Comparison of ENCODE assay signal across 17 cellular contexts in the genomic region with DNA sequence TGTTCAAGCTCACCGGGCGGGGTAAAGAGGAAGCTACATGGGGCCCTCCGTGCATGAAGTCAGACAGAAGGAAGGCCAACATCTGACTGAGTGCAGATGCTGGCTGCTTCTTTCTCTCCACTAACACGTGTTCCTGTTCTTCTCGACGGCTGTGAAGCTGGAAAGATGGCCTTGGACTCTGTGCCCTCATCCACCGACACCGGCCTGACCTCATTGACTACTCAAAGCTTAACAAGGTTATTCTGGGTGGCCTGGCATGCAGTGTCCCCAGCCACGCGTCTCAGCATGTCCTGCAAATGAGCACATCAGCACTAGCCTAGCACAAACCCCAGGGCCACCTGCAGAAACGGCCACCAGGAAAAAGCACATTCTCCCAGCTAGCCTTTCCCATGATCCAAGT. TPM values are rescaled to one million over a fixed set of nuclear protein-coding genes. Genes with fewer than 3 reads are reported as not detected.
"Had no signal": no experiment of that assay in that cellular context is flagged by ENCODE, and none has a peak within 500 bp of the region (broad histone marks: within the 10 kb centered on the region; RNA-seq: fewer than 3 reads in every experiment).

No MANE protein-coding gene starts in this region.

- H3K9me3 ChIP-seq: gastroesophageal sphincter, left lung, thoracic aorta had no signal

- H3K79me2 ChIP-seq: hepatocyte had no signal

- ATAC-seq: activated T-helper 17 cell treated with anti-CD3 and anti-CD28 coated beads, Interleukin-2, amount 50 U/mL, for 72 hours; effector memory CD8-positive, alpha-beta T cell; gastroesophageal sphincter; left lung; natural killer cell; stimulated activated naive CD8-positive, alpha-beta T cell treated with anti-CD3 and anti-CD28 coated beads, Interleukin-15, amount 100 ng/mL, for 72 hours; T-cell had no signal

- DNase-seq: activated CD4-positive, alpha-beta T cell treated with anti-CD3 and anti-CD28 coated beads for 1 hour; activated CD4-positive, alpha-beta T cell treated with anti-CD3 and anti-CD28 coated beads, Interleukin-2, amount 50 U/mL, for 4 hours; activated naive CD4-positive, alpha-beta T cell treated with Interleukin-2 at 50 U/mL for 16 hours; aorta; effector memory CD8-positive, alpha-beta T cell; left lung; natural killer cell; stimulated activated naive CD8-positive, alpha-beta T cell treated with anti-CD3 and anti-CD28 coated beads, Interleukin-15, amount 100 ng/mL, for 72 hours; T-cell; T1000 had no signal

- H2AFZ ChIP-seq: hepatocyte had no signal

- H3K4me1 ChIP-seq: gastroesophageal sphincter, left lung had no signal

- H3K27ac ChIP-seq: epithelial cell of prostate, gastroesophageal sphincter, hepatocyte, left lung, thoracic aorta, VCaP had no signal

- H3K4me2 ChIP-seq: hepatocyte had no signal

- FAIRE-seq: keratinocyte had no signal

- H3K36me3 ChIP-seq: gastroesophageal sphincter, left lung had no signal

- H3K4me3 ChIP-seq: gastroesophageal sphincter, hepatocyte, left lung, thoracic aorta had no signal

- H3K27me3 ChIP-seq: gastroesophageal sphincter, hepatocyte, left lung had no signal

RNA-seq across cellular contexts. Expression of a gene that starts 41.2 kb away (rescaled TPM):
- total RNA-seq: natural killer cell had no signal
- polyA plus RNA-seq: keratinocyte had no signal
